ENCODE assay signal across 10 cellular contexts in genomic region chr22:19149047-19149883, GRCh38. TPM values are rescaled to one million over a fixed set of nuclear protein-coding genes. Genes with fewer than 3 reads are reported as not detected.
DNase-seq lines count a peak whose midpoint lies in the region; ATAC-seq and TF ChIP-seq lines count a peak whose summit lies in the region.
"Had no signal": no experiment of that assay in that cellular context is flagged by ENCODE, and none has a peak within 500 bp of the region (broad histone marks: within the 10 kb centered on the region; RNA-seq: fewer than 3 reads in every experiment).

No MANE protein-coding gene starts in this region.

- H3K27ac ChIP-seq in Panc1 (ENCODE audit: low read length), result no peak overlapping the region
- H3K27ac ChIP-seq in effector memory CD4-positive, alpha-beta T cell (ENCODE audit: insufficient read depth, low read length, poor library complexity, severe bottlenecking), result no peak overlapping the region

- CTCF ChIA-PET in Panc1 (lab: Charles Lee), result interaction anchor here (0.6 kb wide), 1 partner anchor 192 kb away, joined by 4 read pairs; no protein-coding TSS in a partner anchor

- ATAC-seq in Panc1 (peak; percentile 36; the same call in 1 of the 2 replicates), GM18520 (IDR thresholded peaks at IDR 0.05; ENCODE audit: unreplicated experiment) (no peak), HG03442 (IDR thresholded peaks at IDR 0.05; ENCODE audit: unreplicated experiment) (no peak)

- H3K27me3 ChIP-seq in Panc1 (ENCODE audit: control insufficient read depth, insufficient read depth, low read length), result no peaks in the 10 kb centered on the region; the same call in 1 of the 2 replicates
- peaks cover 36% of the 10 kb centered on the region for H3K27me3 ChIP-seq in effector memory CD4-positive, alpha-beta T cell (replicated peaks; ENCODE audit: control insufficient read depth, insufficient read depth, low read length, poor library complexity, severe bottlenecking)

- BruUV-seq in Panc1 (replicated peaks; lab: Mats Ljungman, UMichigan), result no TSS peak

- no peak for TF ChIP-seq CTCF in Panc1 (IDR thresholded peaks at IDR 0.05)

- intact Hi-C loops in Panc1 (cut with micrococcal nuclease; ENCODE audit: unreplicated experiment), result no loop called here

- H3K4me3 ChIP-seq in Panc1 (ENCODE audit: low read depth in 2 of 2, low read length in 2 of 2), result peak overlapping the region; percentile 18 to 21; a peak in 2 of 4 replicates
- peak overlapping the region; percentile 32 for H3K4me3 ChIP-seq in effector memory CD4-positive, alpha-beta T cell (ENCODE audit: insufficient read depth, low read depth, low read length, poor library complexity, severe bottlenecking)
- peak overlapping the region; percentile 7 for H3K4me3 ChIP-seq in skeletal muscle cell (ENCODE audit: low read depth, low read length)

- no peaks in the 10 kb centered on the region for H3K9me3 ChIP-seq in Panc1 (ENCODE audit: control insufficient read depth, insufficient read depth, low read depth, low read length)
- H3K9me3 ChIP-seq in effector memory CD4-positive, alpha-beta T cell (ENCODE audit: control insufficient read depth, low read length), result no peaks in the 10 kb centered on the region

- in situ Hi-C loops in Panc1 (cut with HindIII; ENCODE audit: low pct_unique_long_range_greater_than_20kb, low sequenced_read_pairs) (no loop called here), ACHN (cut with HindIII; ENCODE audit: low pct_ligation_motif_present, low pct_unique_long_range_greater_than_20kb, low sequenced_read_pairs) (no loop called here)

- no peaks in the 10 kb centered on the region; the same call in 1 of the 2 replicates for H3K36me3 ChIP-seq in Panc1 (ENCODE audit: control insufficient read depth, insufficient read depth, low read length)
- H3K36me3 ChIP-seq in effector memory CD4-positive, alpha-beta T cell (ENCODE audit: control insufficient read depth, insufficient read depth, low read length), result no peaks in the 10 kb centered on the region

- POLR2A ChIA-PET in Panc1 (lab: Charles Lee), result no interaction called here

- H3K4me1 ChIP-seq in Panc1 (ENCODE audit: control insufficient read depth, insufficient read depth, low read length), result no peaks in the 10 kb centered on the region
- peaks cover 15% of the 10 kb centered on the region for H3K4me1 ChIP-seq in effector memory CD4-positive, alpha-beta T cell (ENCODE audit: control insufficient read depth, insufficient read depth, low read length, poor library complexity, severe bottlenecking)

- DNase-seq in ELF-1 (ENCODE audit: low read depth, low spot score) (peak; percentile 56), Panc1 (ENCODE audit: low read depth, low spot score) (no peak), skeletal muscle cell (ENCODE audit: low read depth) (no peak), ACHN (no peak), 8988T (no peak)
- DNase-seq in effector memory CD4-positive, alpha-beta T cell, result peak in 1 of 3 donors; percentile 11
- DNase-seq: immature natural killer cell, KBM-7 had no signal

RNA-seq across cellular contexts. Expression of gene GSC2, which starts 0.8 kb away (rescaled TPM):
- total RNA-seq in Panc1 (2021; ENCODE audit: unreplicated experiment), result 0.23 TPM
- not detected for polyA plus RNA-seq in Panc1 (2012; ENCODE audit: insufficient read length)
- polyA plus RNA-seq: immature natural killer cell had no signal

RNA-seq across cellular contexts. Expression of gene ESS2, which starts 4.8 kb away (rescaled TPM):
- 13.1 TPM for total RNA-seq in Panc1 (2021; ENCODE audit: unreplicated experiment)
- polyA plus RNA-seq in Panc1 (2012; ENCODE audit: insufficient read length), result 18.3 TPM

RNA-seq across cellular contexts. Expression of gene TSSK2, which starts 18.2 kb away (rescaled TPM):
- not detected for total RNA-seq in Panc1 (2021; ENCODE audit: unreplicated experiment)
- not detected for polyA plus RNA-seq in Panc1 (2012; ENCODE audit: insufficient read length)
- polyA plus RNA-seq: immature natural killer cell had no signal

RNA-seq across cellular contexts. Expression of gene DGCR2, which starts 27.1 kb away (rescaled TPM):
- total RNA-seq in Panc1 (2021; ENCODE audit: unreplicated experiment), result 35.1 TPM
- polyA plus RNA-seq in Panc1 (2012; ENCODE audit: insufficient read length), result 42.4 TPM

RNA-seq across cellular contexts. Expression of gene SLC25A1, which starts 29.3 kb away (rescaled TPM):
- 162 TPM for total RNA-seq in Panc1 (2021; ENCODE audit: unreplicated experiment)
- 323 TPM for polyA plus RNA-seq in Panc1 (2012; ENCODE audit: insufficient read length)
